In genomic region chr20:10922941-10923340, GRCh38 we compare ENCODE assay signal across 12 cellular contexts.
DNase-seq lines count a peak whose midpoint lies in the region; ATAC-seq and TF ChIP-seq lines count a peak whose summit lies in the region.
"Had no signal": no experiment of that assay in that cellular context is flagged by ENCODE, and none has a peak within 500 bp of the region (broad histone marks: within the 10 kb centered on the region; RNA-seq: fewer than 3 reads in every experiment).

No MANE protein-coding gene starts in this region.

- peak overlapping the region; percentile 11; the same call in 1 of the 2 replicates for H3K9ac ChIP-seq in PC-3 (ENCODE audit: low read length)
- no peak overlapping the region for H3K9ac ChIP-seq in neuronal stem cell (ENCODE audit: low read depth, low read length, poor library complexity)

- H3F3A ChIP-seq in PC-3 (ENCODE audit: low read length, unreplicated experiment) = no peaks in the 10 kb centered on the region

- no peak overlapping the region for H2BK120ac ChIP-seq in neuronal stem cell (ENCODE audit: low read depth, low read length)

- intact Hi-C loops in Caco-2 (cut with micrococcal nuclease; ENCODE audit: unreplicated experiment) = no loop called here
- intact Hi-C loops in PC-3 (cut with micrococcal nuclease) = loop anchor here (1.0 to 10.0 kb wide), 9 partner anchors 59 to 866 kb away; no protein-coding TSS in a partner anchor

- H4K8ac ChIP-seq in neuronal stem cell (ENCODE audit: low read depth, low read length) = no peak overlapping the region

- BruUV-seq in Caco-2 (replicated peaks; lab: Mats Ljungman, UMichigan) (no TSS peak), PC-3 (replicated peaks; lab: Mats Ljungman, UMichigan) (no TSS peak)

- CTCF ChIA-PET in Caco-2 (lab: Charles Lee) (no interaction called here), PC-3 (lab: Charles Lee) (interaction anchor here (0.6 kb wide), 1 partner anchor 40 kb away, joined by 3 read pairs; no protein-coding TSS in a partner anchor)

- H4K20me1 ChIP-seq in PC-3 (ENCODE audit: low read length) = no peaks in the 10 kb centered on the region

- no peaks in the 10 kb centered on the region for H3K27me3 ChIP-seq in Caco-2 (replicated peaks; ENCODE audit: control insufficient read depth, insufficient read depth, low read length)
- H3K27me3 ChIP-seq in PC-3 (ENCODE audit: low read length) = no peaks in the 10 kb centered on the region
- no peaks in the 10 kb centered on the region for H3K27me3 ChIP-seq in neuronal stem cell (ENCODE audit: control insufficient read depth in 3 of 3, insufficient read depth in 3 of 3, low read depth in 1 of 3, low read length in 3 of 3)

- H3K4me2 ChIP-seq in PC-3 (ENCODE audit: low read length) (peak overlapping the region; percentile 74), neuronal stem cell (ENCODE audit: insufficient read depth, low read length, poor library complexity, severe bottlenecking) (no peak overlapping the region)

- no peaks in the 10 kb centered on the region for H3K79me1 ChIP-seq in neuronal stem cell (ENCODE audit: low read depth, low read length)

- no peak overlapping the region for H3K4ac ChIP-seq in neuronal stem cell (ENCODE audit: low read length)

- WGBS in neuronal stem cell (ENCODE audit: extremely low coverage in 2 of 2, insufficient read length in 2 of 2, insufficient replicate concordance in 1 of 2), 2 donors = no CpG with 5 or more reads among the region's 6 CpGs

- no peak overlapping the region for H2BK5ac ChIP-seq in neuronal stem cell (ENCODE audit: low read length)

- no peaks in the 10 kb centered on the region for H3K27me3 Mint-ChIP-seq in Caco-2 (ENCODE audit: insufficient read depth, unreplicated experiment)
- H3K27me3 Mint-ChIP-seq: naive B cell had no signal

- no peak overlapping the region for H2BK15ac ChIP-seq in neuronal stem cell (ENCODE audit: low read length)

- H4K91ac ChIP-seq in neuronal stem cell (ENCODE audit: low read depth, low read length, poor library complexity) = no peak overlapping the region

- peaks cover 23% of the 10 kb centered on the region for H3K4me1 ChIP-seq in Caco-2
- H3K4me1 ChIP-seq in PC-3 (ENCODE audit: insufficient read depth, low read length) = peaks cover 64% of the 10 kb centered on the region
- peaks cover 0 to 5% of the 10 kb centered on the region in 2 donors for H3K4me1 ChIP-seq in neuronal stem cell (ENCODE audit: control insufficient read depth in 2 of 2, insufficient read depth in 1 of 2, low read depth in 1 of 2, low read length in 2 of 2)

- POLR2A ChIA-PET in Caco-2 (lab: Charles Lee) (no interaction called here), PC-3 (lab: Charles Lee; ENCODE audit: unreplicated experiment) (no interaction called here)

- H3K23ac ChIP-seq in neuronal stem cell (ENCODE audit: low read depth, low read length, poor library complexity) = no peak overlapping the region

- H3K27ac ChIP-seq in PC-3 (ENCODE audit: low read length) (peak overlapping the region; percentile 69), neuronal stem cell (replicated peaks; ENCODE audit: low read length) (no peak overlapping the region)

- no peaks in the 10 kb centered on the region for H3K36me3 ChIP-seq in Caco-2 (ENCODE audit: control insufficient read depth, insufficient read depth, low read length)
- H3K36me3 ChIP-seq in PC-3 (ENCODE audit: low read depth, low read length) = no peaks in the 10 kb centered on the region
- no peaks in the 10 kb centered on the region for H3K36me3 ChIP-seq in neuronal stem cell (replicated peaks in 1 of 2; ENCODE audit: control insufficient read depth in 2 of 2, insufficient read depth in 2 of 2, low read length in 2 of 2)

- ATAC-seq in PC-3 (peak; percentile 79), HG02763 (IDR thresholded peaks at IDR 0.05; ENCODE audit: unreplicated experiment) (no peak), GM18868 (IDR thresholded peaks at IDR 0.05; ENCODE audit: unreplicated experiment) (no peak)

- no peaks in the 10 kb centered on the region for H3K9me3 Mint-ChIP-seq in Caco-2 (ENCODE audit: unreplicated experiment)

- H3K4me3 ChIP-seq in Caco-2 (ENCODE audit: low read depth, low read length) (no peak overlapping the region), PC-3 (ENCODE audit: low read length) (peak overlapping the region; percentile 23; the same call in 1 of the 2 replicates), neuronal stem cell (ENCODE audit: low read length in 2 of 2) (no peak overlapping the region)

- H2BK12ac ChIP-seq in neuronal stem cell (ENCODE audit: low read length) = no peak overlapping the region

- H3K9me2 ChIP-seq in PC-3 (replicated peaks; ENCODE audit: low read length) = no peaks in the 10 kb centered on the region

- H2AK5ac ChIP-seq in neuronal stem cell (ENCODE audit: low read depth, low read length) = no peak overlapping the region

- peak overlapping the region; percentile 83 for H3K27ac Mint-ChIP-seq in Caco-2 (ENCODE audit: unreplicated experiment)
- H3K27ac Mint-ChIP-seq: naive B cell had no signal

- no peak overlapping the region for H3K14ac ChIP-seq in neuronal stem cell (ENCODE audit: low read length)

- H3K79me2 ChIP-seq in PC-3 (ENCODE audit: low read length) = no peaks in the 10 kb centered on the region

- TF ChIP-seq CTCF in Caco-2 (IDR thresholded peaks at IDR 0.05; ENCODE audit: insufficient read depth in 1 of 2, low read depth in 1 of 2, low read length in 1 of 2, severe bottlenecking in 1 of 2, unreplicated experiment in 1 of 2) (no peak), PC-3 (conservative IDR thresholded peaks at IDR 0.05; ENCODE audit: low read depth, low read length) (no peak)

- H3K4me3 Mint-ChIP-seq in Caco-2 (ENCODE audit: unreplicated experiment) = peak overlapping the region; percentile 38
- H3K4me3 Mint-ChIP-seq: naive B cell had no signal

- H3K9me3 ChIP-seq in Caco-2 (no peaks in the 10 kb centered on the region), PC-3 (ENCODE audit: low read length) (no peaks in the 10 kb centered on the region), neuronal stem cell (replicated peaks in 1 of 2; ENCODE audit: control insufficient read depth in 2 of 2, insufficient read depth in 1 of 2, low read depth in 1 of 2, low read length in 2 of 2) (no peaks in the 10 kb centered on the region)

- no peak overlapping the region for H3K18ac ChIP-seq in neuronal stem cell (ENCODE audit: low read length)

- peaks cover 11% of the 10 kb centered on the region for H3K4me1 Mint-ChIP-seq in Caco-2 (ENCODE audit: low read depth, unreplicated experiment)
- H3K4me1 Mint-ChIP-seq: naive B cell had no signal

- DNase-seq in Caco-2 = peak in 1 of 2 experiments; percentile 10
- peak; percentile 97 for DNase-seq in PC-3
- peak; percentile 56 for DNase-seq in epidermal melanocyte (ENCODE audit: insufficient read length, low spot score)
- DNase-seq in neuronal stem cell (ENCODE audit: low spot score) = no peak
- no peak for DNase-seq in cerebellar cortex (ENCODE audit: low spot score)
- DNase-seq in COLO668 (lab: John Stamatoyannopoulos, UW; ENCODE audit: unreplicated experiment) = no peak
- DNase-seq: activated CD4-positive, alpha-beta T cell treated with anti-CD3 and anti-CD28 coated beads, Interleukin-2, amount 50 U/mL, for 48 hours; naive B cell; NCI-H2171; stimulated activated CD4-positive, alpha-beta T cell treated with anti-CD3 and anti-CD28 coated beads, Interleukin-4, amount 100 ng/mL, for 1 hour had no signal

- H2AFZ ChIP-seq in PC-3 (ENCODE audit: low read length) = peak overlapping the region; percentile 40
- H2AFZ ChIP-seq in neuronal stem cell (ENCODE audit: low read length) = peak overlapping the region; percentile 51

- H3K36me3 Mint-ChIP-seq in Caco-2 (ENCODE audit: insufficient read depth, unreplicated experiment) = no peaks in the 10 kb centered on the region
- H3K36me3 Mint-ChIP-seq: naive B cell had no signal

Comparison
In these comparisons a context has a peak if more than half of its experiments do, and no peak if none do; other contexts are left out.
1. DNase-seq: peak in PC-3 (single experiment) and epidermal melanocyte (single experiment); none in neuronal stem cell (single experiment), cerebellar cortex (single experiment) and COLO668 (single experiment).